In the genomic region with DNA sequence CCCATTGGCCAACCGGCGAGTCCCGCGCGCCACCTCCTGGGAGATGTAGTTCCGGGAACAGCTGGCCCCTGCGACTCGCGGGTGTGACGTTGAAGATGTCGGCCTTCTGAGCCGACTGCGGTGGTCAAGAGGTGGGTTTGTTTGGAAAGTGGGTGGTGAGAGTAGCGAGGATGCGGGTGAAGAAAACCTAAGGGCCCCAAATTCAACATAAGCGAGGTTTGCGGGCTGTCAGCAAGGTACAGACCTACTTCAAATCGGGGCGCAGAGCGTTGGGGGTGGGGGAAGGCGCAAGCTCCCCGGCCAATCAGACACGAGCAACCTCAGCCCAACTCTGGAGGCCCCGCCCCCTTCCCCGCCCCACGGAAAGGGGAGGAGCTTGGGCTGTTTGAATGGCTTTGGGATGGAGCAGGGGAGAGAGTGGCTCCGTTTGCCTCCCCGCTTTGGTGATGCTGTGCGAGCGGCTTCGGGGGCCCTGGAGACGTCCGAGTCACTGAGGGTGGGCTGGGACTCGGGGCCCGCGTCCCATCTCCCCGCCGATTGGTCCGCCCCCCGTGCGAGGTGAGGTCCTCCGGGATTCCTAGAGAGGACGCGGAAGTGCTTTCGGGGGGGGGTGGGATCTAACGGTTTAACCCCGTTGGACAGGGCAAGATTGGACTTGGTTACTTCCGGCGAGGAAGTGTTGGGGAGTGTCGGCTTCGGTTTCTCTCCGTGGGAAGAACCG, we compare ENCODE assay signal across 8 cellular contexts. TPM values are rescaled to one million over a fixed set of nuclear protein-coding genes. Genes with fewer than 3 reads are reported as not detected.
DNase-seq lines count a peak whose midpoint lies in the region; ATAC-seq, FAIRE-seq and TF ChIP-seq lines count a peak whose summit lies in the region.

A gene (plus strand): TSS at position 60 of the 721 bp plus-strand sequence. CDS start 1,383 bp downstream, outside the sequence.

- no peak for FAIRE-seq in astrocyte (lab: Jason Lieb, UNC)

- H3K36me3 ChIP-seq in astrocyte (ENCODE audit: insufficient read depth, low read length) (no peaks in the 10 kb centered on the region), rectal smooth muscle tissue (ENCODE audit: control insufficient read depth, insufficient read depth, low read length) (no peaks in the 10 kb centered on the region), aorta (ENCODE audit: control insufficient read depth in 1 of 2, insufficient read depth in 2 of 2, low read length in 1 of 2) (no peaks in the 10 kb centered on the region)

- H3K9me3 Mint-ChIP-seq in astrocyte (ENCODE audit: unreplicated experiment): no peaks in the 10 kb centered on the region

- ATAC-seq in GM18505 (IDR thresholded peaks at IDR 0.05; ENCODE audit: unreplicated experiment): peak; percentile 81
- ATAC-seq in HG02970 (IDR thresholded peaks at IDR 0.05; ENCODE audit: low FRiP score, unreplicated experiment): peak; percentile 76
- peak; percentile 97 for ATAC-seq in aorta (ENCODE audit: low FRiP score)

- TF ChIP-seq CTCF in astrocyte (IDR thresholded peaks at IDR 0.05; ENCODE audit: insufficient read depth, low read depth, low read length): no peak

- peaks cover 63% of the 10 kb centered on the region for H3K79me2 ChIP-seq in astrocyte (ENCODE audit: insufficient read depth, low read length)

- H4K20me1 ChIP-seq in astrocyte (ENCODE audit: insufficient read depth, low read length): peaks cover 3% of the 10 kb centered on the region

- peak within 1 kb of the TSS; percentile 93 for H3K27ac ChIP-seq in astrocyte (ENCODE audit: low read depth, low read length)
- H3K27ac ChIP-seq in rectal smooth muscle tissue (ENCODE audit: low read depth, low read length): peak within 1 kb of the TSS; percentile 96
- H3K27ac ChIP-seq in aorta (ENCODE audit: low read depth in 1 of 2, low read length in 2 of 2): peak within 1 kb of the TSS in 1 of 2 donors; percentile 79

- peak within 1 kb of the TSS; percentile 99 for H3K4me3 Mint-ChIP-seq in astrocyte (ENCODE audit: unreplicated experiment)

- no peaks in the 10 kb centered on the region for H3K27me3 ChIP-seq in astrocyte (ENCODE audit: insufficient read depth, low read length)
- no peaks in the 10 kb centered on the region for H3K27me3 ChIP-seq in rectal smooth muscle tissue (ENCODE audit: control insufficient read depth, insufficient read depth, low read length)
- no peaks in the 10 kb centered on the region for H3K27me3 ChIP-seq in aorta (ENCODE audit: control insufficient read depth in 1 of 2, insufficient read depth in 2 of 2, low read length in 1 of 2)

- H3K27ac Mint-ChIP-seq in astrocyte (ENCODE audit: unreplicated experiment): peak within 1 kb of the TSS; percentile 99

- 0% methylated on average over 53 of the region's 53 CpGs for WGBS in aorta, 2 donors

- H3K4me1 ChIP-seq in astrocyte (ENCODE audit: insufficient read depth, low read length): peaks cover 13% of the 10 kb centered on the region
- peaks cover 10% of the 10 kb centered on the region for H3K4me1 ChIP-seq in rectal smooth muscle tissue (ENCODE audit: control insufficient read depth, insufficient read depth, low read length)
- H3K4me1 ChIP-seq in aorta (ENCODE audit: control insufficient read depth in 1 of 2, insufficient read depth in 2 of 2, low read length in 2 of 2): peaks cover 0 to 3% of the 10 kb centered on the region in 2 donors

- H3K36me3 Mint-ChIP-seq in astrocyte (ENCODE audit: low read depth, unreplicated experiment): peaks cover 3% of the 10 kb centered on the region

- peak; percentile 96 to 98 for DNase-seq in NCI-H1930 (lab: John Stamatoyannopoulos, UW)
- DNase-seq in astrocyte (ENCODE audit: low read depth): peak; percentile 96
- DNase-seq in hepatic stellate cell (ENCODE audit: low spot score): peak; percentile 99
- DNase-seq in aorta: peak; percentile 99 to 100

- H3K4me1 Mint-ChIP-seq in astrocyte (ENCODE audit: low read depth, unreplicated experiment): peaks cover 13% of the 10 kb centered on the region

- H3K4me3 ChIP-seq in astrocyte (ENCODE audit: insufficient read depth, low read depth, low read length): peak within 1 kb of the TSS; percentile 89
- H3K4me3 ChIP-seq in rectal smooth muscle tissue (ENCODE audit: low read length): peak within 1 kb of the TSS; percentile 81
- H3K4me3 ChIP-seq in aorta (ENCODE audit: low read length in 2 of 2): peak within 1 kb of the TSS; percentile 73 to 84

- peak; percentile 93 for TF ChIP-seq POLR2A in GM18505 (IDR thresholded peaks at IDR 0.05; ENCODE audit: borderline replicate concordance, extremely low read depth, insufficient read depth, insufficient read length)

- H2AFZ ChIP-seq in astrocyte (ENCODE audit: low read depth, low read length): peak within 1 kb of the TSS; percentile 92

- H3K9ac ChIP-seq in astrocyte (ENCODE audit: low read length) (peak within 1 kb of the TSS; percentile 91), rectal smooth muscle tissue (ENCODE audit: low read length) (peak within 1 kb of the TSS; percentile 83)

- peak within 1 kb of the TSS; percentile 94 for H3K4me2 ChIP-seq in astrocyte (ENCODE audit: low read length)

- H3K9me3 ChIP-seq in astrocyte (ENCODE audit: insufficient read depth, low read depth, low read length): no peaks in the 10 kb centered on the region
- no peaks in the 10 kb centered on the region for H3K9me3 ChIP-seq in aorta (ENCODE audit: control insufficient read depth, low read length)

- intact Hi-C loops in T-helper 2 cell treated with Interferon-gamma antibody and Interleukin-4, amounts not matched to agents 100 ng/mL and 5 ng/mL, for 36 hours (cut with micrococcal nuclease): loop anchor here (1.0 to 5.0 kb wide), 9 partner anchors 32 to 924 kb away; a partner anchor contains a TSS
- intact Hi-C loops in aorta (cut with DNase I): loop anchor here (5.0 kb wide), 1 partner anchor 48 kb away; a partner anchor contains a TSS

- no peaks in the 10 kb centered on the region for H3K27me3 Mint-ChIP-seq in astrocyte (ENCODE audit: low read depth, unreplicated experiment)

RNA-seq across cellular contexts. Expression of the gene that starts here (rescaled TPM):
- 11.4 and 11.6 TPM in 2 replicates for total RNA-seq in T-helper 2 cell treated with Interferon-gamma antibody and Interleukin-4, amounts not matched to agents 100 ng/mL and 5 ng/mL, for 36 hours
- total RNA-seq in astrocyte (15.3 and 16.4 TPM in 2 replicates), aorta (1 to 10 TPM; 7.8 to 8.9 TPM)
- 1 to 10 TPM; 2.1 to 4.1 TPM for polyA plus RNA-seq in aorta
